Comparison of ENCODE assay signal across 8 cellular contexts in genomic region chr1:9293512-9294439, GRCh38. TPM values are rescaled to one million over a fixed set of nuclear protein-coding genes. Genes with fewer than 3 reads are reported as not detected.
DNase-seq lines count a peak whose midpoint lies in the region; ATAC-seq, FAIRE-seq and TF ChIP-seq lines count a peak whose summit lies in the region.

No MANE protein-coding gene starts in this region.

- intact Hi-C loops in Caco-2 (cut with micrococcal nuclease; ENCODE audit: unreplicated experiment) (loop anchor here (5.0 kb wide), 1 partner anchor 144 kb away; no protein-coding TSS in a partner anchor), endothelial cell of umbilical vein (cut with micrococcal nuclease) (loop anchor here (1.0 to 5.0 kb wide), 5 partner anchors 10 to 149 kb away; no protein-coding TSS in a partner anchor), natural killer cell (cut with micrococcal nuclease) (no loop called here)

- H3K9me3 Mint-ChIP-seq in Caco-2 (ENCODE audit: unreplicated experiment): peaks cover 6% of the 10 kb centered on the region
- H3K9me3 Mint-ChIP-seq in natural killer cell: peaks cover 3% of the 10 kb centered on the region in 2 donors

- H2AFZ ChIP-seq in endothelial cell of umbilical vein (ENCODE audit: low read depth, low read length): no peak overlapping the region

- H3K27me3 ChIP-seq in Caco-2 (replicated peaks; ENCODE audit: control insufficient read depth, insufficient read depth, low read length): no peaks in the 10 kb centered on the region
- H3K27me3 ChIP-seq in HL-60 (ENCODE audit: insufficient read depth, poor library complexity, severe bottlenecking): peaks cover 2% of the 10 kb centered on the region
- no peaks in the 10 kb centered on the region for H3K27me3 ChIP-seq in endothelial cell of umbilical vein (ENCODE audit: control insufficient read depth in 2 of 2, insufficient read depth in 2 of 2, low read length in 2 of 2)

- H3K9ac ChIP-seq in endothelial cell of umbilical vein (replicated peaks; ENCODE audit: extremely low read depth, insufficient read depth, low read length): peak overlapping the region; percentile 44

- no peak for FAIRE-seq in endothelial cell of umbilical vein (lab: Jason Lieb, UNC)

- ATAC-seq in natural killer cell (peak; percentile 34 to 47 (median 42)), GM18858 (IDR thresholded peaks at IDR 0.05; ENCODE audit: unreplicated experiment) (no peak)

- H3K4me3 Mint-ChIP-seq in Caco-2 (ENCODE audit: unreplicated experiment) (no peak overlapping the region), natural killer cell (no peak overlapping the region)

- H3K4me1 ChIP-seq in Caco-2 (peaks cover 47% of the 10 kb centered on the region), endothelial cell of umbilical vein (ENCODE audit: control insufficient read depth, extremely low read depth, insufficient read depth, low read length) (peaks cover 15% of the 10 kb centered on the region)

- H3K27ac ChIP-seq in HL-60 (replicated peaks) (no peak overlapping the region), endothelial cell of umbilical vein (ENCODE audit: insufficient read depth, low read depth, low read length) (peak overlapping the region; percentile 43)

- peak in 1 of 2 experiments; percentile 41 for DNase-seq in Caco-2
- DNase-seq in HL-60 (ENCODE audit: low read depth in 1 of 2, low spot score in 1 of 2): no peak
- peak; percentile 27 to 30 for DNase-seq in activated CD4-positive, alpha-beta T cell treated with anti-CD3 and anti-CD28 coated beads for 4 hours
- DNase-seq in endothelial cell of umbilical vein (ENCODE audit: low read depth, low spot score): no peak
- no peak for DNase-seq in natural killer cell
- DNase-seq in AG08396 (ENCODE audit: low spot score): no peak
- no peak for DNase-seq in NCI-H1930 (lab: John Stamatoyannopoulos, UW)

- H3K36me3 Mint-ChIP-seq in Caco-2 (ENCODE audit: insufficient read depth, unreplicated experiment) (peaks cover 7% of the 10 kb centered on the region), natural killer cell (peaks cover 5% of the 10 kb centered on the region)

- peak overlapping the region; percentile 14 for H3K4me2 ChIP-seq in endothelial cell of umbilical vein (ENCODE audit: insufficient read depth, low read length)

- CTCF ChIA-PET in Caco-2 (lab: Charles Lee): no interaction called here
- CTCF ChIA-PET in endothelial cell of umbilical vein (lab: Charles Lee): no interaction called here

- dilution Hi-C loops in endothelial cell of umbilical vein (cut with MboI; ENCODE audit: extremely low pct_ligation_motif_present, low sequenced_read_pairs): no loop called here

- H3K27ac Mint-ChIP-seq in Caco-2 (ENCODE audit: unreplicated experiment) (no peak overlapping the region), natural killer cell (no peak overlapping the region)

- POLR2A ChIA-PET in Caco-2 (lab: Charles Lee) (no interaction called here), endothelial cell of umbilical vein (lab: Charles Lee) (no interaction called here)

- TF ChIP-seq POLR2A in endothelial cell of umbilical vein (IDR thresholded peaks at IDR 0.05; ENCODE audit: low read depth, low read length): no peak

- no peaks in the 10 kb centered on the region; the same call in 1 of the 2 replicates for H3K36me3 ChIP-seq in Caco-2 (ENCODE audit: control insufficient read depth, insufficient read depth, low read length)
- H3K36me3 ChIP-seq in endothelial cell of umbilical vein (ENCODE audit: control insufficient read depth in 2 of 2, extremely low read depth in 1 of 2, insufficient read depth in 2 of 2, low read length in 2 of 2): peaks cover 0 to 2% of the 10 kb centered on the region in 2 experiments

- H3K27me3 Mint-ChIP-seq in Caco-2 (ENCODE audit: insufficient read depth, unreplicated experiment) (no peaks in the 10 kb centered on the region), natural killer cell (ENCODE audit: low read depth in 2 of 2) (peaks cover 9 to 25% of the 10 kb centered on the region in 2 donors)

- BruUV-seq in Caco-2 (replicated peaks; lab: Mats Ljungman, UMichigan) (TSS peak; percentile 58), endothelial cell of umbilical vein (replicated peaks; lab: Mats Ljungman, UMichigan) (TSS peak; percentile 95)

- peaks cover 1% of the 10 kb centered on the region; the same call in 1 of the 2 replicates for H3K9me3 ChIP-seq in Caco-2
- H3K9me3 ChIP-seq in endothelial cell of umbilical vein (replicated peaks; ENCODE audit: control insufficient read depth, insufficient read depth, low read length): no peaks in the 10 kb centered on the region

- H3K9me1 ChIP-seq in endothelial cell of umbilical vein (replicated peaks; ENCODE audit: control insufficient read depth, extremely low read depth, insufficient read depth, low read length): no peaks in the 10 kb centered on the region

- TF ChIP-seq CTCF in Caco-2 (IDR thresholded peaks at IDR 0.05; ENCODE audit: insufficient read depth in 1 of 2, low read depth in 1 of 2, low read length in 1 of 2, severe bottlenecking in 1 of 2, unreplicated experiment in 1 of 2): no peak
- TF ChIP-seq CTCF in HL-60 (IDR thresholded peaks at IDR 0.05; ENCODE audit: insufficient read depth, low read length): no peak
- TF ChIP-seq CTCF in endothelial cell of umbilical vein (IDR thresholded peaks at IDR 0.05; ENCODE audit: extremely low read depth in 1 of 2, insufficient read depth in 1 of 2, low read depth in 1 of 2, low read length in 2 of 2): no peak
- no peak for TF ChIP-seq CTCF in natural killer cell (IDR thresholded peaks at IDR 0.05)

- H4K20me1 ChIP-seq in endothelial cell of umbilical vein (replicated peaks; ENCODE audit: control insufficient read depth, extremely low read depth, insufficient read depth, low read length): no peaks in the 10 kb centered on the region

- H3K4me3 ChIP-seq in Caco-2 (ENCODE audit: low read depth, low read length): peak overlapping the region; percentile 63
- peak overlapping the region; percentile 48 for H3K4me3 ChIP-seq in HL-60 (replicated peaks; ENCODE audit: insufficient read depth, low read length)
- H3K4me3 ChIP-seq in endothelial cell of umbilical vein (replicated peaks in 1 of 3; ENCODE audit: insufficient read depth in 1 of 3, low read depth in 1 of 3, low read length in 3 of 3): peak overlapping the region; percentile 7 to 67 (median 64)

- H3K4me1 Mint-ChIP-seq in Caco-2 (ENCODE audit: low read depth, unreplicated experiment) (peaks cover 7% of the 10 kb centered on the region), natural killer cell (peaks cover 0 to 9% of the 10 kb centered on the region in 2 donors)

- peaks cover 53% of the 10 kb centered on the region for H3K79me2 ChIP-seq in endothelial cell of umbilical vein (ENCODE audit: control insufficient read depth, insufficient read depth, low read length)

TF ChIP-seq in endothelial cell of umbilical vein, 7 proteins besides CTCF, POLR2A, EP300 and RAD21:
- TF ChIP-seq EZH2 (IDR thresholded peaks at IDR 0.05; ENCODE audit: borderline replicate concordance, low read depth, low read length, severe bottlenecking) (no peak), POLR2AphosphoS5 (IDR thresholded peaks at IDR 0.05; ENCODE audit: insufficient read depth, low read depth, low read length) (peak; percentile 26)

RNA-seq across cellular contexts. Expression of gene SPSB1, which starts 1.1 kb away (rescaled TPM):
- 12.8 and 18.2 TPM in 2 replicates for total RNA-seq in Caco-2 (2022)
- 41.9 and 50.9 TPM in 2 replicates for total RNA-seq in endothelial cell of umbilical vein
- 61.2 and 66.7 TPM in 2 replicates for polyA plus RNA-seq in endothelial cell of umbilical vein
- 39.4 and 39.6 TPM in 2 replicates for polyA plus RNA-seq in endothelial cell of umbilical vein (2011; cell fraction: cytosol; rRNA removed)
- polyA plus RNA-seq in endothelial cell of umbilical vein (2011; cell fraction: nucleus; rRNA removed): 30.4 and 32.4 TPM in 2 replicates
- 25.2 and 26.0 TPM in 2 replicates for polyA plus RNA-seq in endothelial cell of umbilical vein (2012)
- polyA minus RNA-seq in endothelial cell of umbilical vein: 68.1 and 84.0 TPM in 2 replicates
- 6.3 TPM for polyA minus RNA-seq in endothelial cell of umbilical vein (2011; cell fraction: cytosol; rRNA and poly(A)+ RNA removed)
- 27.8 and 30.8 TPM in 2 replicates for polyA minus RNA-seq in endothelial cell of umbilical vein (2011; cell fraction: nucleus; rRNA and poly(A)+ RNA removed)
- total RNA-seq in natural killer cell: 1 to 10 TPM in 2 of 3 donors, under 1 TPM in 1; 0.82 to 3.0 (median 1.5) TPM

RNA-seq across cellular contexts. Expression of gene H6PD, which starts 59.2 kb away (rescaled TPM):
- 10.1 and 13.0 TPM in 2 replicates for total RNA-seq in Caco-2 (2022)
- total RNA-seq in endothelial cell of umbilical vein: 29.0 and 40.1 TPM in 2 replicates
- 24.5 and 26.9 TPM in 2 replicates for polyA plus RNA-seq in endothelial cell of umbilical vein
- polyA plus RNA-seq in endothelial cell of umbilical vein (2011; cell fraction: cytosol; rRNA removed): 22.5 and 26.8 TPM in 2 replicates
- polyA plus RNA-seq in endothelial cell of umbilical vein (2011; cell fraction: nucleus; rRNA removed): 19.4 and 21.4 TPM in 2 replicates
- polyA plus RNA-seq in endothelial cell of umbilical vein (2012): 20.4 and 21.0 TPM in 2 replicates
- polyA minus RNA-seq in endothelial cell of umbilical vein: 31.0 and 33.4 TPM in 2 replicates
- polyA minus RNA-seq in endothelial cell of umbilical vein (2011; cell fraction: cytosol; rRNA and poly(A)+ RNA removed): 3.4 TPM
- 11.2 and 11.9 TPM in 2 replicates for polyA minus RNA-seq in endothelial cell of umbilical vein (2011; cell fraction: nucleus; rRNA and poly(A)+ RNA removed)
- total RNA-seq in natural killer cell: 10 to 100 TPM; 24.3 to 37.1 (median 31.2) TPM

Comparison
In these comparisons a context has a peak if more than half of its experiments do, and no peak if none do; other contexts are left out.
1. DNase-seq: peak in activated CD4-positive, alpha-beta T cell treated with anti-CD3 and anti-CD28 coated beads for 4 hours (2 of 2); none in HL-60 (0 of 2), endothelial cell of umbilical vein (single experiment), natural killer cell (single experiment), AG08396 (single experiment) and NCI-H1930 (0 of 2).
2. Peak in every context shown above with its lines, with median percentiles within 50 percentile points of each other: H3K4me3 ChIP-seq.